24 cellular contexts compared by ENCODE assay signal in genomic region chr10:59537451-59537850, GRCh38.
DNase-seq lines count a peak whose midpoint lies in the region; ATAC-seq and TF ChIP-seq lines count a peak whose summit lies in the region.
"Had no signal": no experiment of that assay in that cellular context is flagged by ENCODE, and none has a peak within 500 bp of the region (broad histone marks: within the 10 kb centered on the region; RNA-seq: fewer than 3 reads in every experiment).

No MANE protein-coding gene starts in this region.

- WGBS in hepatocyte (ENCODE audit: low lambda C conversion rate, missing lambda C conversion rate), result 61% methylated on average over 3 of the region's 3 CpGs
- 91% methylated on average over 3 of the region's 3 CpGs for WGBS in smooth muscle cell (ENCODE audit: low lambda C conversion rate)

- H3K36me3 ChIP-seq in hepatocyte (replicated peaks; ENCODE audit: insufficient read depth, low read depth) (no peaks in the 10 kb centered on the region), smooth muscle cell (ENCODE audit: low read depth) (no peaks in the 10 kb centered on the region)
- H3K36me3 ChIP-seq: BLaER1 treated with 17β-estradiol and CSF1 and Interleukin-3, amounts not matched to agents 10 nM and 100 nM; brain microvascular endothelial cell; SJCRH30 had no signal

- H3K9ac ChIP-seq in smooth muscle cell (ENCODE audit: low read depth), result no peak overlapping the region
- H3K9ac ChIP-seq: BLaER1 treated with 17β-estradiol and CSF1 and Interleukin-3, amounts not matched to agents 10 nM and 100 nM; parathyroid adenoma had no signal

- no peaks in the 10 kb centered on the region for H4K20me1 ChIP-seq in hepatocyte (ENCODE audit: insufficient read depth, poor library complexity, severe bottlenecking)
- H4K20me1 ChIP-seq in smooth muscle cell (ENCODE audit: low read depth), result no peaks in the 10 kb centered on the region
- H4K20me1 ChIP-seq: BLaER1 treated with 17β-estradiol and CSF1 and Interleukin-3, amounts not matched to agents 10 nM and 100 nM had no signal

- H3K9me3 Mint-ChIP-seq in brain (peaks cover 3 to 12% (median 4%) of the 10 kb centered on the region in 5 experiments), endothelial cell (ENCODE audit: unreplicated experiment) (no peaks in the 10 kb centered on the region)

- TF ChIP-seq CTCF in AG10803 (conservative IDR thresholded peaks at IDR 0.05; ENCODE audit: low read length) (no peak), brain (conservative IDR thresholded peaks at IDR 0.05) (no peak), hepatocyte (IDR thresholded peaks at IDR 0.05; ENCODE audit: poor library complexity) (no peak), smooth muscle cell (IDR thresholded peaks at IDR 0.05; ENCODE audit: borderline replicate concordance, insufficient read depth, poor library complexity, severe bottlenecking) (no peak), endothelial cell (IDR thresholded peaks at IDR 0.05; ENCODE audit: unreplicated experiment) (no peak), foreskin keratinocyte (conservative IDR thresholded peaks at IDR 0.05) (no peak)

- H3K4me2 ChIP-seq in hepatocyte (peak overlapping the region; percentile 26), smooth muscle cell (no peak overlapping the region)
- H3K4me2 ChIP-seq: BLaER1 treated with 17β-estradiol and CSF1 and Interleukin-3, amounts not matched to agents 10 nM and 100 nM had no signal

- H3K4me3 ChIP-seq in AG10803 (ENCODE audit: low read length), result no peak overlapping the region
- H3K4me3 ChIP-seq in hepatocyte, result no peak overlapping the region
- no peak overlapping the region for H3K4me3 ChIP-seq in smooth muscle cell
- H3K4me3 ChIP-seq: BLaER1 treated with 17β-estradiol and CSF1 and Interleukin-3, amounts not matched to agents 10 nM and 100 nM; SJCRH30 had no signal

- H3K36me3 Mint-ChIP-seq in brain (no peaks in the 10 kb centered on the region), endothelial cell (ENCODE audit: low read depth, unreplicated experiment) (peaks cover 3% of the 10 kb centered on the region)

- H3K4me3 Mint-ChIP-seq in brain, result no peak overlapping the region
- H3K4me3 Mint-ChIP-seq in endothelial cell (ENCODE audit: unreplicated experiment), result no peak overlapping the region
- H3K4me3 Mint-ChIP-seq: activated CD8-positive, alpha-beta T cell treated with anti-CD3 and anti-CD28 coated beads, Interleukin-2, amount 10 ng/mL, durations not matched to agents 7 days and 5 days had no signal

- H2AFZ ChIP-seq in hepatocyte (no peak overlapping the region), smooth muscle cell (ENCODE audit: low read depth) (no peak overlapping the region)
- H2AFZ ChIP-seq: parathyroid adenoma had no signal

- H3K9me2 ChIP-seq in hepatocyte (replicated peaks; ENCODE audit: insufficient read depth), result no peaks in the 10 kb centered on the region

- H3K27me3 Mint-ChIP-seq in brain (no peaks in the 10 kb centered on the region), endothelial cell (ENCODE audit: unreplicated experiment) (peaks cover 3% of the 10 kb centered on the region)

- no peaks in the 10 kb centered on the region for H3K27me3 ChIP-seq in hepatocyte
- no peaks in the 10 kb centered on the region for H3K27me3 ChIP-seq in smooth muscle cell (ENCODE audit: low read depth)
- H3K27me3 ChIP-seq in foreskin keratinocyte, result no peaks in the 10 kb centered on the region
- H3K27me3 ChIP-seq: BLaER1 treated with 17β-estradiol and CSF1 and Interleukin-3, amounts not matched to agents 10 nM and 100 nM; brain microvascular endothelial cell; SJCRH30 had no signal

- DNase-seq in AG10803 (ENCODE audit: low read depth) (peak; percentile 21), hepatocyte (ENCODE audit: low spot score) (no peak), smooth muscle cell (lab: John Stamatoyannopoulos, UW; ENCODE audit: unreplicated experiment) (no peak), endothelial cell (ENCODE audit: low spot score) (no peak), NCI-H526 treated with DMSO at 0.1 percent for 48 hours (lab: John Stamatoyannopoulos, UW) (no peak), foreskin keratinocyte (no peak)
- DNase-seq: activated CD8-positive, alpha-beta T cell treated with anti-CD3 and anti-CD28 coated beads, Interleukin-2, amount 10 ng/mL, durations not matched to agents 7 days and 5 days; activated effector memory CD4-positive, alpha-beta T cell treated with anti-CD3 and anti-CD28 coated beads, Interleukin-2, amount 50 U/mL, for 16 hours; activated T-cell treated with anti-CD3 and anti-CD28 coated beads for 4 hours; COR-L47; GF-D8; GOT3; KBM-7; midbrain; MM.1S; NCI-H2107; NCI-H446 treated with DMSO at 0.1 percent for 48 hours; SJCRH30; T-helper 1 cell had no signal

- H3K27ac ChIP-seq in hepatocyte, result peak overlapping the region; percentile 57
- peak overlapping the region; percentile 97 for H3K27ac ChIP-seq in smooth muscle cell (ENCODE audit: low read depth)
- H3K27ac ChIP-seq in foreskin keratinocyte, result no peak overlapping the region

- ATAC-seq in HG02678 (IDR thresholded peaks at IDR 0.05; ENCODE audit: unreplicated experiment), result no peak
- ATAC-seq in foreskin keratinocyte, result no peak
- ATAC-seq: activated CD8-positive, alpha-beta T cell treated with anti-CD3 and anti-CD28 coated beads, Interleukin-2, amount 10 ng/mL, durations not matched to agents 7 days and 5 days had no signal

- H3K27ac Mint-ChIP-seq in brain (peak overlapping the region in 3 of 5 experiments; percentile 77 to 93 (median 80)), endothelial cell (ENCODE audit: unreplicated experiment) (no peak overlapping the region)
- H3K27ac Mint-ChIP-seq: activated CD8-positive, alpha-beta T cell treated with anti-CD3 and anti-CD28 coated beads, Interleukin-2, amount 10 ng/mL, durations not matched to agents 7 days and 5 days had no signal

- H3K9me3 ChIP-seq in hepatocyte (ENCODE audit: low read depth) (no peaks in the 10 kb centered on the region), smooth muscle cell (replicated peaks; ENCODE audit: low read depth) (no peaks in the 10 kb centered on the region)
- H3K9me3 ChIP-seq: BLaER1 treated with 17β-estradiol and CSF1 and Interleukin-3, amounts not matched to agents 10 nM and 100 nM; SJCRH30 had no signal

- H3K79me2 ChIP-seq in hepatocyte (no peaks in the 10 kb centered on the region), smooth muscle cell (ENCODE audit: low read depth) (no peaks in the 10 kb centered on the region)
- H3K79me2 ChIP-seq: parathyroid adenoma had no signal

- peaks cover 8% of the 10 kb centered on the region for H3K4me1 ChIP-seq in hepatocyte (ENCODE audit: insufficient read depth)
- H3K4me1 ChIP-seq in smooth muscle cell (ENCODE audit: low read depth), result peaks cover 11% of the 10 kb centered on the region
- no peaks in the 10 kb centered on the region for H3K4me1 ChIP-seq in foreskin keratinocyte
- H3K4me1 ChIP-seq: parathyroid adenoma had no signal

- H3K4me1 Mint-ChIP-seq in brain (peaks cover 20% of the 10 kb centered on the region), endothelial cell (ENCODE audit: unreplicated experiment) (peaks cover 6% of the 10 kb centered on the region)

- no peaks in the 10 kb centered on the region for H3F3A ChIP-seq in smooth muscle cell (ENCODE audit: low read depth)
